19 cellular contexts compared by ENCODE assay signal in genomic region chr12:26152507-26153102, GRCh38. TPM values are rescaled to one million over a fixed set of nuclear protein-coding genes. Genes with fewer than 3 reads are reported as not detected.
A peak's percentile ranks its signal among the peaks of the same experiment; 100 is the strongest.
DNase-seq lines count a peak whose midpoint lies in the region; ATAC-seq, FAIRE-seq and TF ChIP-seq lines count a peak whose summit lies in the region.
"Had no signal": no experiment of that assay in that cellular context is flagged by ENCODE, and none has a peak within 500 bp of the region (broad histone marks: within the 10 kb centered on the region; RNA-seq: fewer than 3 reads in every experiment).

No MANE protein-coding gene starts in this region.

- H3K27me3 Mint-ChIP-seq in activated B cell treated with CpG ODN at 0.5 μM for 24 hours, result no peaks in the 10 kb centered on the region
- H3K27me3 Mint-ChIP-seq in memory B cell, result no peaks in the 10 kb centered on the region

- H3K36me3 Mint-ChIP-seq in activated B cell treated with CpG ODN at 0.5 μM for 24 hours (ENCODE audit: low read depth) (peaks cover 2% of the 10 kb centered on the region), memory B cell (peaks cover 2% of the 10 kb centered on the region)
- H3K36me3 Mint-ChIP-seq: naive thymus-derived CD4-positive, alpha-beta T cell had no signal

- H3K4me1 Mint-ChIP-seq in activated B cell treated with CpG ODN at 0.5 μM for 24 hours (peaks cover 67% of the 10 kb centered on the region), memory B cell (peaks cover 37% of the 10 kb centered on the region)
- H3K4me1 Mint-ChIP-seq: naive thymus-derived CD4-positive, alpha-beta T cell had no signal

- ATAC-seq in left ventricle myocardium superior (no peak), activated B cell treated with CpG ODN at 0.5 μM for 24 hours (ENCODE audit: low read depth) (no peak), memory B cell (ENCODE audit: low read depth) (no peak), GM19452 (IDR thresholded peaks at IDR 0.05; ENCODE audit: unreplicated experiment) (no peak), HG03469 (IDR thresholded peaks at IDR 0.05; ENCODE audit: unreplicated experiment) (no peak)
- ATAC-seq: left lobe of liver; naive thymus-derived CD4-positive, alpha-beta T cell had no signal

- H3K9me3 Mint-ChIP-seq in activated B cell treated with CpG ODN at 0.5 μM for 24 hours, result no peaks in the 10 kb centered on the region
- no peaks in the 10 kb centered on the region for H3K9me3 Mint-ChIP-seq in memory B cell
- H3K9me3 Mint-ChIP-seq: CD4-positive, alpha-beta T cell had no signal

- H3K36me3 ChIP-seq in right atrium auricular region, result no peaks in the 10 kb centered on the region
- H3K36me3 ChIP-seq in effector memory CD4-positive, alpha-beta T cell (ENCODE audit: control insufficient read depth, insufficient read depth, low read length), result no peaks in the 10 kb centered on the region
- H3K36me3 ChIP-seq: stomach, vagina had no signal

- TF ChIP-seq CTCF in right atrium auricular region (IDR thresholded peaks at IDR 0.05), result no peak
- TF ChIP-seq CTCF in activated B cell treated with CpG ODN at 0.5 μM for 24 hours (IDR thresholded peaks at IDR 0.05), result no peak

- H3K9me3 ChIP-seq in right atrium auricular region, result no peaks in the 10 kb centered on the region
- H3K9me3 ChIP-seq in effector memory CD4-positive, alpha-beta T cell (ENCODE audit: control insufficient read depth, low read length), result no peaks in the 10 kb centered on the region
- H3K9me3 ChIP-seq: stomach, vagina had no signal

- peak overlapping the region; percentile 14 to 79 for H3K27ac ChIP-seq in right atrium auricular region
- no peak overlapping the region for H3K27ac ChIP-seq in effector memory CD4-positive, alpha-beta T cell (ENCODE audit: insufficient read depth, low read length, poor library complexity, severe bottlenecking)
- H3K27ac ChIP-seq: dorsolateral prefrontal cortex, vagina had no signal

- CTCF ChIA-PET in activated B cell treated with CpG ODN at 0.5 μM for 24 hours (lab: Charles Lee), result interaction anchor here (2.2 kb wide), 1 partner anchor 25 kb away, joined by 7 read pairs; no protein-coding TSS in a partner anchor

- H3K4me1 ChIP-seq in right atrium auricular region, result peaks cover 0 to 34% of the 10 kb centered on the region in 2 donors
- H3K4me1 ChIP-seq in effector memory CD4-positive, alpha-beta T cell (ENCODE audit: control insufficient read depth, insufficient read depth, low read length, poor library complexity, severe bottlenecking), result no peaks in the 10 kb centered on the region

- FAIRE-seq in urothelium cell line (lab: Jason Lieb, UNC), result peak; percentile 61

- no peak overlapping the region for H3K4me3 Mint-ChIP-seq in activated B cell treated with CpG ODN at 0.5 μM for 24 hours
- H3K4me3 Mint-ChIP-seq in memory B cell, result no peak overlapping the region
- H3K4me3 Mint-ChIP-seq: CD4-positive, alpha-beta T cell; naive thymus-derived CD4-positive, alpha-beta T cell had no signal

- POLR2A ChIA-PET in activated B cell treated with CpG ODN at 0.5 μM for 24 hours (lab: Charles Lee), result interaction anchor here (1.1 to 7.1 kb wide), 2 partner anchors 25 to 31 kb away, joined by 3 to 189 read pairs; partner anchors contain the start of gene BHLHE41

- no peak for DNase-seq in right atrium auricular region (ENCODE audit: low spot score)
- no peak for DNase-seq in left ventricle myocardium superior
- no peak for DNase-seq in activated B cell treated with CpG ODN at 0.5 μM for 24 hours
- no peak for DNase-seq in memory B cell (ENCODE audit: low spot score in 2 of 2)
- no peak for DNase-seq in urothelium cell line (ENCODE audit: low spot score)
- no peak for DNase-seq in effector memory CD4-positive, alpha-beta T cell
- DNase-seq: anterior cingulate cortex; CD4-positive, alpha-beta T cell; DMS79 treated with DMSO at 0.1 percent for 48 hours; dorsolateral prefrontal cortex; naive thymus-derived CD4-positive, alpha-beta T cell; NCI-H1417; NCI-H2227 treated with DMSO at 0.1 percent for 48 hours; stomach had no signal

- H3K27ac Mint-ChIP-seq in activated B cell treated with CpG ODN at 0.5 μM for 24 hours (peak overlapping the region; percentile 26), memory B cell (peak overlapping the region; percentile 74)
- H3K27ac Mint-ChIP-seq: CD4-positive, alpha-beta T cell; naive thymus-derived CD4-positive, alpha-beta T cell had no signal

- intact Hi-C loops in left ventricle myocardium superior (cut with micrococcal nuclease) (no loop called here), activated B cell treated with CpG ODN at 0.5 μM for 24 hours (cut with micrococcal nuclease) (no loop called here)

- no peak overlapping the region for H3K4me3 ChIP-seq in right atrium auricular region
- H3K4me3 ChIP-seq in effector memory CD4-positive, alpha-beta T cell (ENCODE audit: insufficient read depth, low read depth, low read length, poor library complexity, severe bottlenecking), result no peak overlapping the region
- H3K4me3 ChIP-seq: dorsolateral prefrontal cortex, stomach, vagina had no signal

- no peaks in the 10 kb centered on the region for H3K27me3 ChIP-seq in right atrium auricular region
- no peaks in the 10 kb centered on the region for H3K27me3 ChIP-seq in effector memory CD4-positive, alpha-beta T cell (replicated peaks; ENCODE audit: control insufficient read depth, insufficient read depth, low read length, poor library complexity, severe bottlenecking)
- H3K27me3 ChIP-seq: dorsolateral prefrontal cortex, stomach, vagina had no signal

RNA-seq across cellular contexts. Expression of gene BHLHE41, which starts 27.8 kb away (rescaled TPM):
- total RNA-seq in right atrium auricular region (10 to 100 TPM; 13.4 to 15.0 TPM), left ventricle myocardium superior (35.9 TPM), activated B cell treated with CpG ODN at 0.5 μM for 24 hours (34.5 and 40.5 TPM in 2 replicates)
- total RNA-seq: CD4-positive, alpha-beta T cell; T-helper 2 cell treated with Interferon-gamma antibody and Interleukin-4, amounts not matched to agents 100 ng/mL and 5 ng/mL, for 36 hours had no signal

RNA-seq across cellular contexts. Expression of gene SSPN, which starts 42.8 kb away (rescaled TPM):
- 10 to 100 TPM; 52.4 to 61.1 TPM for total RNA-seq in right atrium auricular region
- total RNA-seq in left ventricle myocardium superior, result 56.4 TPM
- 3.0 and 4.6 TPM in 2 replicates for total RNA-seq in activated B cell treated with CpG ODN at 0.5 μM for 24 hours
- total RNA-seq: CD4-positive, alpha-beta T cell; T-helper 2 cell treated with Interferon-gamma antibody and Interleukin-4, amounts not matched to agents 100 ng/mL and 5 ng/mL, for 36 hours had no signal
